In the genomic region with DNA sequence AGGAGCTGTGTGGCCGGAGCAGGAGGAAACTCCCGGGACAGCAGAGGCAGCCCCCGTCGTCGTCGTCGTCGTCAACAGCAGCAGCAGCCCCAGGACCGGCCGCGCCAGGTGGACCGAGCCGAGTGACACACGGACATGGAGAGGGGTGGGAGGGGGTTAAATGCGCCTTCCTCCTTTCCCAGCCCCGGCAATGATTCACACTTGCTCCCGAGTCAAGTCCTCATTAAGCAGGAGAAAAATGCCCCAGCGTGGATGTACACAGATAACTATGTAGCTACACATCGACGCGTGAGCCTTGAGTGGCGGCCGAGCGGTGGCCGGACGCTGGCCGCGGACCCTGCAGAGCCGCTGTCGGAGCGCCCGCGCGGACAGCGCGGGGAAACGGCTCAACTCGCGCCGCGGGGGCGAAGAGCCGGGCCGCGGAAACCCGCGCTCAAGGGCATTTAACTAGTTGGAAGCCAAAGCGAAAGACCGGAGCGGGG, we compare ENCODE assay signal across 8 cellular contexts. TPM values are rescaled to one million over a fixed set of nuclear protein-coding genes. Genes with fewer than 3 reads are reported as not detected.
DNase-seq lines count a peak whose midpoint lies in the region; ATAC-seq and TF ChIP-seq lines count a peak whose summit lies in the region.

No MANE protein-coding gene starts in this region.

- H3K27me3 Mint-ChIP-seq in Caco-2 (ENCODE audit: insufficient read depth, unreplicated experiment): no peaks in the 10 kb centered on the region
- H3K27me3 Mint-ChIP-seq in brain: peaks cover 12% of the 10 kb centered on the region

- no peaks in the 10 kb centered on the region for H3K27me3 ChIP-seq in Caco-2 (replicated peaks; ENCODE audit: control insufficient read depth, insufficient read depth, low read length)

- peaks cover 23% of the 10 kb centered on the region for H3K4me1 ChIP-seq in Caco-2

- H3K4me3 Mint-ChIP-seq in Caco-2 (ENCODE audit: unreplicated experiment): peak overlapping the region; percentile 92
- H3K4me3 Mint-ChIP-seq in brain: peak overlapping the region; percentile 93 to 99 (median 96)

- POLR2A ChIA-PET in Caco-2 (lab: Charles Lee): interaction anchor here (0.6 to 2.7 kb wide), 7 partner anchors 9 to 417 kb away, joined by 3 to 44 read pairs (median 6); no protein-coding TSS in a partner anchor

- intact Hi-C loops in Caco-2 (cut with micrococcal nuclease; ENCODE audit: unreplicated experiment) (loop anchor here (1.0 to 5.0 kb wide), 3 partner anchors 75 to 1313 kb away; partner anchors contain the start of gene HSPH1), sciatic nerve (cut with DNase I) (loop anchor here (10.0 kb wide), 2 partner anchors 75 to 265 kb away; no protein-coding TSS in a partner anchor)

- H3K4me1 Mint-ChIP-seq in Caco-2 (ENCODE audit: low read depth, unreplicated experiment): peaks cover 23% of the 10 kb centered on the region
- H3K4me1 Mint-ChIP-seq in brain: peaks cover 33% of the 10 kb centered on the region

- BruUV-seq in Caco-2 (replicated peaks; lab: Mats Ljungman, UMichigan): no TSS peak

- H3K36me3 Mint-ChIP-seq in Caco-2 (ENCODE audit: insufficient read depth, unreplicated experiment) (peaks cover 13% of the 10 kb centered on the region), brain (no peaks in the 10 kb centered on the region)

- peak; percentile 76 for DNase-seq in Caco-2
- DNase-seq in sciatic nerve (ENCODE audit: low spot score): peak; percentile 76
- no peak for DNase-seq in NCI-H2081 treated with DMSO at 0.1 percent for 48 hours (lab: John Stamatoyannopoulos, UW)

- H3K4me3 ChIP-seq in Caco-2 (ENCODE audit: low read depth, low read length) (peak overlapping the region; percentile 58), iPS-18c (ENCODE audit: insufficient read depth, low read depth, low read length) (peak overlapping the region; percentile 92)

- H3K9me3 ChIP-seq in Caco-2: no peaks in the 10 kb centered on the region
- H3K9me3 ChIP-seq in iPS-18c (ENCODE audit: control insufficient read depth, insufficient read depth, low read length): no peaks in the 10 kb centered on the region

- H3K9me3 Mint-ChIP-seq in Caco-2 (ENCODE audit: unreplicated experiment) (no peaks in the 10 kb centered on the region), brain (peaks cover 0 to 7% (median 4%) of the 10 kb centered on the region in 5 experiments)

- ATAC-seq in GM19395 (IDR thresholded peaks at IDR 0.05; ENCODE audit: unreplicated experiment) (peak; percentile 43), HG03442 (IDR thresholded peaks at IDR 0.05; ENCODE audit: unreplicated experiment) (peak; percentile 31), SK-N-SH treated with all-trans-retinoic acid at 6 μM for 48 hours (peak; percentile 58), sciatic nerve (peak; percentile 28)

- TF ChIP-seq CTCF in Caco-2 (IDR thresholded peaks at IDR 0.05; ENCODE audit: insufficient read depth in 1 of 2, low read depth in 1 of 2, low read length in 1 of 2, severe bottlenecking in 1 of 2, unreplicated experiment in 1 of 2): no peak
- no peak for TF ChIP-seq CTCF in brain (conservative IDR thresholded peaks at IDR 0.05)

- no peaks in the 10 kb centered on the region for H3K36me3 ChIP-seq in Caco-2 (ENCODE audit: control insufficient read depth, insufficient read depth, low read length)

- CTCF ChIA-PET in Caco-2 (lab: Charles Lee): interaction anchor here (0.7 to 4.9 kb wide), 7 partner anchors 12 to 265 kb away, joined by 3 to 39 read pairs (median 6); no protein-coding TSS in a partner anchor

- H3K27ac Mint-ChIP-seq in Caco-2 (ENCODE audit: unreplicated experiment): peak overlapping the region; percentile 99
- peak overlapping the region; percentile 94 to 99 (median 97) for H3K27ac Mint-ChIP-seq in brain

TF ChIP-seq in SK-N-SH treated with all-trans-retinoic acid at 6 μM for 48 hours, 23 proteins besides CTCF, POLR2A, EP300 and RAD21:
- no peak for TF ChIP-seq CSDC2 (CRISPR knock-in tag; IDR thresholded peaks at IDR 0.05)
- TF ChIP-seq GLIS3 (CRISPR knock-in tag; IDR thresholded peaks at IDR 0.05): no peak
- TF ChIP-seq ISL1 (CRISPR knock-in tag; IDR thresholded peaks at IDR 0.05): no peak
- TF ChIP-seq BACH2 (CRISPR knock-in tag; IDR thresholded peaks at IDR 0.05; ENCODE audit: borderline replicate concordance): no peak
- no peak for TF ChIP-seq ZFP3 (CRISPR knock-in tag; IDR thresholded peaks at IDR 0.05)
- no peak for TF ChIP-seq ZFP30 (CRISPR knock-in tag; IDR thresholded peaks at IDR 0.05)
- TF ChIP-seq OSR1 (CRISPR knock-in tag; IDR thresholded peaks at IDR 0.05): no peak
- no peak for TF ChIP-seq TOX (CRISPR knock-in tag; IDR thresholded peaks at IDR 0.05; ENCODE audit: borderline replicate concordance)
- TF ChIP-seq ZNF565 (CRISPR knock-in tag; conservative IDR thresholded peaks at IDR 0.05; ENCODE audit: low read depth): no peak
- TF ChIP-seq PPARA (CRISPR knock-in tag; IDR thresholded peaks at IDR 0.05; ENCODE audit: borderline replicate concordance): no peak
- no peak for TF ChIP-seq SNAI2 (CRISPR knock-in tag; IDR thresholded peaks at IDR 0.05)
- TF ChIP-seq TSHZ2 (CRISPR knock-in tag; IDR thresholded peaks at IDR 0.05): no peak
- TF ChIP-seq ESRRG (CRISPR knock-in tag; IDR thresholded peaks at IDR 0.05): no peak
- TF ChIP-seq TCF4 (CRISPR knock-in tag; IDR thresholded peaks at IDR 0.05; ENCODE audit: borderline replicate concordance): no peak
- TF ChIP-seq, protein P1, sequence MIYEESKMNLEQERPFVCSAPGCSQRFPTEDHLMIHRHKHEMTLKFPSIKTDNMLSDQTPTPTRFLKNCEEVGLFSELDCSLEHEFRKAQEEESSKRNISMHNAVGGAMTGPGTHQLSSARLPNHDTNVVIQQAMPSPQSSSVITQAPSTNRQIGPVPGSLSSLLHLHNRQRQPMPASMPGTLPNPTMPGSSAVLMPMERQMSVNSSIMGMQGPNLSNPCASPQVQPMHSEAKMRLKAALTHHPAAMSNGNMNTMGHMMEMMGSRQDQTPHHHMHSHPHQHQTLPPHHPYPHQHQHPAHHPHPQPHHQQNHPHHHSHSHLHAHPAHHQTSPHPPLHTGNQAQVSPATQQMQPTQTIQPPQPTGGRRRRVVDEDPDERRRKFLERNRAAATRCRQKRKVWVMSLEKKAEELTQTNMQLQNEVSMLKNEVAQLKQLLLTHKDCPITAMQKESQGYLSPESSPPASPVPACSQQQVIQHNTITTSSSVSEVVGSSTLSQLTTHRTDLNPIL (CRISPR knock-in tag; IDR thresholded peaks at IDR 0.05; ENCODE audit: low read depth): no peak
- no peak for TF ChIP-seq ARNTL (CRISPR knock-in tag; IDR thresholded peaks at IDR 0.05; ENCODE audit: borderline replicate concordance, low read depth)
- no peak for TF ChIP-seq ZNF8 (CRISPR knock-in tag; IDR thresholded peaks at IDR 0.05)
- TF ChIP-seq, protein P2, sequence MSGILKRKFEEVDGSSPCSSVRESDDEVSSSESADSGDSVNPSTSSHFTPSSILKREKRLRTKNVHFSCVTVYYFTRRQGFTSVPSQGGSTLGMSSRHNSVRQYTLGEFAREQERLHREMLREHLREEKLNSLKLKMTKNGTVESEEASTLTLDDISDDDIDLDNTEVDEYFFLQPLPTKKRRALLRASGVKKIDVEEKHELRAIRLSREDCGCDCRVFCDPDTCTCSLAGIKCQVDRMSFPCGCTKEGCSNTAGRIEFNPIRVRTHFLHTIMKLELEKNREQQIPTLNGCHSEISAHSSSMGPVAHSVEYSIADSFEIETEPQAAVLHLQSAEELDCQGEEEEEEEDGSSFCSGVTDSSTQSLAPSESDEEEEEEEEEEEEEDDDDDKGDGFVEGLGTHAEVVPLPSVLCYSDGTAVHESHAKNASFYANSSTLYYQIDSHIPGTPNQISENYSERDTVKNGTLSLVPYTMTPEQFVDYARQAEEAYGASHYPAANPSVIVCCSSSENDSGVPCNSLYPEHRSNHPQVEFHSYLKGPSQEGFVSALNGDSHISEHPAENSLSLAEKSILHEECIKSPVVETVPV (CRISPR knock-in tag; IDR thresholded peaks at IDR 0.05): no peak

RNA-seq across cellular contexts. Expression of gene UBL3, which starts 0.6 kb away (rescaled TPM):
- 37.4 and 37.5 TPM in 2 replicates for total RNA-seq in Caco-2 (2022)
- 15.0 TPM for polyA plus RNA-seq in brain (ENCODE audit: insufficient read depth, low read depth, low replicate concordance)
- total RNA-seq in sciatic nerve: 39.6 TPM
